Comparison of ENCODE assay signal across 14 cellular contexts in genomic region chr1:22792396-22793171, GRCh38.
"Had no signal": no experiment of that assay in that cellular context is flagged by ENCODE, and none has a peak within 500 bp of the region (broad histone marks: within the 10 kb centered on the region; RNA-seq: fewer than 3 reads in every experiment).

No MANE protein-coding gene starts in this region.

- ATAC-seq: activated CD8-positive, alpha-beta T cell treated with anti-CD3 and anti-CD28 coated beads for 36 hours; esophagus mucosa; stimulated activated naive CD8-positive, alpha-beta T cell treated with anti-CD3 and anti-CD28 coated beads, Interleukin-15, amount 100 ng/mL, for 72 hours; T-cell had no signal

- H3K36me3 ChIP-seq: breast epithelium, thoracic aorta, uterus had no signal

- H3K4me1 Mint-ChIP-seq: stimulated activated naive CD8-positive, alpha-beta T cell treated with anti-CD3 and anti-CD28 coated beads, Interleukin-15, amount 100 ng/mL, for 72 hours; T-cell had no signal

- H3K9me3 ChIP-seq: breast epithelium, thoracic aorta, uterus had no signal

- H3K27me3 Mint-ChIP-seq: activated CD8-positive, alpha-beta T cell treated with anti-CD3 and anti-CD28 coated beads for 36 hours; stimulated activated naive CD8-positive, alpha-beta T cell treated with anti-CD3 and anti-CD28 coated beads, Interleukin-15, amount 100 ng/mL, for 72 hours had no signal

- H3K27ac ChIP-seq: breast epithelium, thoracic aorta had no signal

- H3K27ac Mint-ChIP-seq: activated CD8-positive, alpha-beta T cell treated with anti-CD3 and anti-CD28 coated beads for 36 hours; T-cell had no signal

- H3K4me1 ChIP-seq: breast epithelium, uterus had no signal

- H3K9me3 Mint-ChIP-seq: activated CD8-positive, alpha-beta T cell treated with anti-CD3 and anti-CD28 coated beads for 36 hours; stimulated activated naive CD8-positive, alpha-beta T cell treated with anti-CD3 and anti-CD28 coated beads, Interleukin-15, amount 100 ng/mL, for 72 hours; T-cell had no signal

- H3K4me3 ChIP-seq: breast epithelium, thoracic aorta, uterus had no signal

- DNase-seq: activated CD8-positive, alpha-beta memory T cell treated with anti-CD3 and anti-CD28 coated beads, Interleukin-2, amount 50 U/mL, for 48 hours; activated CD8-positive, alpha-beta T cell treated with anti-CD3 and anti-CD28 coated beads for 36 hours; aorta; midbrain; nucleus accumbens; stimulated activated CD4-positive, alpha-beta T cell treated with anti-CD3 and anti-CD28 coated beads, Interleukin-15, amount 100 ng/mL, for 24 hours; stimulated activated CD4-positive, alpha-beta T cell treated with anti-CD3 and anti-CD28 coated beads, Interleukin-4, amount 100 ng/mL, for 24 hours; stimulated activated naive CD8-positive, alpha-beta T cell treated with anti-CD3 and anti-CD28 coated beads, Interleukin-15, amount 100 ng/mL, for 72 hours; T-cell; T1000 had no signal

- H3K36me3 Mint-ChIP-seq: T-cell had no signal

- H3K27me3 ChIP-seq: breast epithelium, uterus had no signal

- H3K4me3 Mint-ChIP-seq: activated CD8-positive, alpha-beta T cell treated with anti-CD3 and anti-CD28 coated beads for 36 hours; stimulated activated naive CD8-positive, alpha-beta T cell treated with anti-CD3 and anti-CD28 coated beads, Interleukin-15, amount 100 ng/mL, for 72 hours; T-cell had no signal
